In genomic region chr17:75261336-75262111, GRCh38 we compare ENCODE assay signal across 8 cellular contexts. TPM values are rescaled to one million over a fixed set of nuclear protein-coding genes. Genes with fewer than 3 reads are reported as not detected.
DNase-seq lines count a peak whose midpoint lies in the region; ATAC-seq and TF ChIP-seq lines count a peak whose summit lies in the region.

Gene GGA3, minus strand, starts transcription at chr17:75261606. Its CDS starts 19 bp downstream, at chr17:75261587.
Gene MRPS7, plus strand, starts transcription at chr17:75261879. Its CDS starts 22 bp downstream, at chr17:75261901.

- no peak for TF ChIP-seq CTCF in AG04449 (IDR thresholded peaks at IDR 0.05; ENCODE audit: insufficient read depth, low read length, missing control alignments)
- TF ChIP-seq CTCF in activated B cell treated with CpG ODN at 0.5 μM for 24 hours (IDR thresholded peaks at IDR 0.05): no peak
- TF ChIP-seq CTCF in cardiac fibroblast (IDR thresholded peaks at IDR 0.05; ENCODE audit: low read depth, low read length): no peak

- peak within 1 kb of the TSS; percentile 99 for H3K27ac Mint-ChIP-seq in activated B cell treated with CpG ODN at 0.5 μM for 24 hours

- DNase-seq in AG04449 (ENCODE audit: low read depth, low spot score) (no peak), NCI-H345 (lab: John Stamatoyannopoulos, UW) (peak; percentile 97), activated B cell treated with CpG ODN at 0.5 μM for 24 hours (peak; percentile 93), cardiac fibroblast (ENCODE audit: low read depth in 2 of 2) (peak; percentile 95 to 96), iris pigment epithelial cell (ENCODE audit: low read depth) (peak; percentile 91)
- peak; percentile 95 for DNase-seq in stimulated activated CD4-positive, alpha-beta T cell treated with anti-CD3 and anti-CD28 coated beads, Interleukin-12 subunit alpha, Interleukin-12 subunit beta, amount 100 ng/mL, for 4 hours

- no peaks in the 10 kb centered on the region for H3K9me3 Mint-ChIP-seq in activated B cell treated with CpG ODN at 0.5 μM for 24 hours

- peaks cover 53% of the 10 kb centered on the region for H3K36me3 Mint-ChIP-seq in activated B cell treated with CpG ODN at 0.5 μM for 24 hours (ENCODE audit: low read depth)

- CTCF ChIA-PET in AG04449 (lab: Yijun Ruan, JAX) (interaction anchor here (0.8 to 4.8 kb wide), 13 partner anchors 10 to 151 kb away, joined by 3 to 135 read pairs (median 5); partner anchors contain the start of gene MIF4GD), activated B cell treated with CpG ODN at 0.5 μM for 24 hours (lab: Charles Lee) (interaction anchor here (0.6 to 3.4 kb wide), 8 partner anchors 9 to 492 kb away, joined by 3 to 28 read pairs (median 6); partner anchors contain the start of genes MIF4GD and SLC25A19)

- intact Hi-C loops in activated B cell treated with CpG ODN at 0.5 μM for 24 hours (cut with micrococcal nuclease): loop anchor here (1.0 to 10.0 kb wide), 9 partner anchors 9 to 215 kb away; partner anchors contain the start of genes ATP5PD, GRB2, KCTD2 and SLC25A19

- H3K4me1 Mint-ChIP-seq in activated B cell treated with CpG ODN at 0.5 μM for 24 hours: peaks cover 56% of the 10 kb centered on the region

- H3K27me3 Mint-ChIP-seq in activated B cell treated with CpG ODN at 0.5 μM for 24 hours: no peaks in the 10 kb centered on the region

- peak within 1 kb of the TSS; percentile 93 for H3K4me3 ChIP-seq in AG04449 (ENCODE audit: low read depth, low read length)
- peak within 1 kb of the TSS; percentile 94 to 95 for H3K4me3 ChIP-seq in cardiac fibroblast (replicated peaks in 1 of 2; ENCODE audit: low read depth in 2 of 2, low read length in 2 of 2)

- POLR2A ChIA-PET in AG04449 (lab: Yijun Ruan, JAX) (interaction anchor here (1.4 to 2.5 kb wide), 5 partner anchors 9 to 227 kb away, joined by 3 to 25 read pairs (median 7); partner anchors contain the start of genes MIF4GD and SLC25A19), activated B cell treated with CpG ODN at 0.5 μM for 24 hours (lab: Charles Lee) (interaction anchor here (0.5 to 4.2 kb wide), 38 partner anchors 10 to 644 kb away, joined by 3 to 110 read pairs (median 6); partner anchors contain the start of genes ARMC7, GRB2, JPT1 and MIF4GD)

- H3K4me3 Mint-ChIP-seq in activated B cell treated with CpG ODN at 0.5 μM for 24 hours: peak within 1 kb of the TSS; percentile 99

- ATAC-seq in GM19023 (IDR thresholded peaks at IDR 0.05; ENCODE audit: unreplicated experiment) (peak; percentile 92), HG03280 (IDR thresholded peaks at IDR 0.05; ENCODE audit: unreplicated experiment) (peak; percentile 87), activated B cell treated with CpG ODN at 0.5 μM for 24 hours (ENCODE audit: low read depth) (peak; percentile 97)

RNA-seq across cellular contexts. Expression of gene GGA3, which starts in this region (rescaled TPM):
- 116 and 119 TPM in 2 replicates for total RNA-seq in activated B cell treated with CpG ODN at 0.5 μM for 24 hours

RNA-seq across cellular contexts. Expression of gene MRPS7, which starts in this region (rescaled TPM):
- total RNA-seq in activated B cell treated with CpG ODN at 0.5 μM for 24 hours: 67.6 and 71.3 TPM in 2 replicates
